22 cellular contexts compared by ENCODE assay signal in genomic region chr4:118999919-119000318, GRCh38.
DNase-seq lines count a peak whose midpoint lies in the region; ATAC-seq and TF ChIP-seq lines count a peak whose summit lies in the region.
"Had no signal": no experiment of that assay in that cellular context is flagged by ENCODE, and none has a peak within 500 bp of the region (broad histone marks: within the 10 kb centered on the region; RNA-seq: fewer than 3 reads in every experiment).

No MANE protein-coding gene starts in this region.

- H3K4me3 ChIP-seq in muscle layer of colon (ENCODE audit: low read depth in 1 of 2, low read length in 2 of 2) (no peak overlapping the region), thoracic aorta (no peak overlapping the region)
- H3K4me3 ChIP-seq: HAP-1, PC-9, right lobe of liver, thyroid gland had no signal

- H3K4me1 ChIP-seq in muscle layer of colon (ENCODE audit: insufficient read depth, low read length) (peaks cover 72% of the 10 kb centered on the region), thoracic aorta (ENCODE audit: control insufficient read depth in 1 of 2, low read depth in 2 of 2) (peaks cover 40 to 84% of the 10 kb centered on the region in 2 donors)
- H3K4me1 ChIP-seq: right lobe of liver had no signal

- H3K27ac ChIP-seq in VCaP (peak overlapping the region; percentile 28; the same call in 1 of the 2 replicates), epithelial cell of prostate (peak overlapping the region; percentile 36), muscle layer of colon (ENCODE audit: low read depth, low read length) (peak overlapping the region; percentile 91), thoracic aorta (peak overlapping the region; percentile 93 to 96)
- H3K27ac ChIP-seq: PC-9, right lobe of liver, thyroid gland had no signal

- ATAC-seq in thoracic aorta (ENCODE audit: insufficient number of reproducible peaks, low FRiP score, low read depth), result no peak
- ATAC-seq: activated T-cell treated with anti-CD3 and anti-CD28 coated beads, Interleukin-2, amount 50 U/mL, for 4 hours; right lobe of liver; stimulated activated naive CD8-positive, alpha-beta T cell treated with anti-CD3 and anti-CD28 coated beads, Interleukin-15, Interleukin-2, amounts not matched to agents 100 U/mL and 50 U/mL, for 24 hours; WTC11 had no signal

- TF ChIP-seq CTCF in VCaP (conservative IDR thresholded peaks at IDR 0.05), result no peak
- TF ChIP-seq CTCF in thoracic aorta (IDR thresholded peaks at IDR 0.05), result no peak

- H3K9me3 ChIP-seq in muscle layer of colon (ENCODE audit: low read length), result no peaks in the 10 kb centered on the region
- no peaks in the 10 kb centered on the region for H3K9me3 ChIP-seq in thoracic aorta
- H3K9me3 ChIP-seq: HAP-1, right lobe of liver, thyroid gland had no signal

- H3K27me3 ChIP-seq in muscle layer of colon (ENCODE audit: control insufficient read depth in 1 of 2, insufficient read depth in 2 of 2, low read length in 2 of 2) (no peaks in the 10 kb centered on the region), thoracic aorta (replicated peaks; ENCODE audit: insufficient read depth) (no peaks in the 10 kb centered on the region)
- H3K27me3 ChIP-seq: right lobe of liver, thyroid gland had no signal

- peak overlapping the region; percentile 26 for H3K9ac ChIP-seq in muscle layer of colon (ENCODE audit: low read length)

- H3K36me3 ChIP-seq in muscle layer of colon (ENCODE audit: insufficient read depth, low read length) (no peaks in the 10 kb centered on the region), thoracic aorta (no peaks in the 10 kb centered on the region)
- H3K36me3 ChIP-seq: HAP-1, right lobe of liver, thyroid gland had no signal

- DNase-seq in epithelial cell of prostate (ENCODE audit: low read depth, low spot score), result no peak
- no peak for DNase-seq in thoracic aorta (ENCODE audit: low spot score)
- no peak for DNase-seq in kidney glomerular epithelial cell (lab: John Stamatoyannopoulos, UW)
- DNase-seq in SW480 (ENCODE audit: low spot score), result no peak
- no peak for DNase-seq in activated effector memory CD4-positive, alpha-beta T cell treated with anti-CD3 and anti-CD28 coated beads, Interleukin-2, amount 50 U/mL, for 16 hours
- DNase-seq: activated CD4-positive, alpha-beta T cell treated with anti-CD3 and anti-CD28 coated beads, Interleukin-2, amount 10 ng/mL, durations not matched to agents 7 days and 5 days; activated naive CD4-positive, alpha-beta T cell; activated T-cell treated with anti-CD3 and anti-CD28 coated beads, Interleukin-2, amount 50 U/mL, for 4 hours; NCI-H1105 treated with DMSO at 0.1 percent for 48 hours; NCI-H2029 treated with DMSO at 0.1 percent for 48 hours; NCI-H526; NK-92 treated with Interleukin-12 subunit alpha and Interleukin-12 subunit beta, amount 100 ng/mL, for 24 hours; PC-9; right lobe of liver; SHP77 treated with DMSO at 0.1 percent for 48 hours; stimulated activated naive CD8-positive, alpha-beta T cell treated with anti-CD3 and anti-CD28 coated beads, Interleukin-15, Interleukin-2, amounts not matched to agents 100 U/mL and 50 U/mL, for 24 hours; T1000; thyroid gland had no signal

Comparison
In these comparisons a context has a peak if more than half of its experiments do, and no peak if none do; other contexts are left out.
1. H3K27ac ChIP-seq: peak in every context shown above with its lines; median percentile 94 in thoracic aorta; 91 in muscle layer of colon; 36 in epithelial cell of prostate; 28 in VCaP.